ENCODE assay signal across 1 cellular context in genomic region chr7:115557296-115557695, GRCh38.
A peak's percentile ranks its signal among the peaks of the same experiment; 100 is the strongest.
TF ChIP-seq lines count a peak whose summit lies in the region.

No MANE protein-coding gene starts in this region.

TF ChIP-seq in HEK293, 187 proteins besides CTCF, POLR2A, EP300 and RAD21:
- TF ChIP-seq ZNF280D (tag by site-specific recombination; IDR thresholded peaks at IDR 0.05) (0 out of 2 replicates have a peak, but pooled peaks have one; percentile 59), ZNF146 (tag by site-specific recombination; IDR thresholded peaks at IDR 0.05) (peak; percentile 91), ZNF580 (tag by site-specific recombination; IDR thresholded peaks at IDR 0.05) (0 out of 2 replicates have a peak, but pooled peaks have one; percentile 35)
TF ChIP-seq in HEK293: peak in this region for 3; not testable (repeated sequence) for 184.
